ENCODE assay signal across 1 cellular context in the genomic region with DNA sequence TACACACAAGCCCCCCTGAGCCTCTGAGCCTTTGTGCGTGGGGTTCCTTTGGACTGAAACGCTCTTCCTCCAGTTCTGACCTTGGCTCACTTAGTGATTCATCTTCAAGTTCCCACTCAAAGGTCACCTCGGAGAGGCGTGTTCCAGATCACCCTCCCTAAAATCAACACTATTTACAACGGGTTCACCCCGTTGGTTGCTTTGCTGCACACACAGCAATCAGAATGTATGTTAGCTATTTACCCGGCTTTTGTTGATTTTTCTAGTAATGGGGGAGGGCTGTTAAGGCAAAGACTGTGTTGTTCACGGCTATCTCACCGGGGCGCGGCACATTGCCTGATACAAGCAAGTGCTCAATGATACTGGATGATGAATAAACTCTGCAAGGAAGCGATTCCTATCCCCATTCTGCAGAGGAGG.
A peak's percentile ranks its signal among the peaks of the same experiment; 100 is the strongest.
TF ChIP-seq lines count a peak whose summit lies in the region.

No MANE protein-coding gene starts in this region.

TF ChIP-seq in K562, 482 proteins besides CTCF, POLR2A, EP300 and RAD21:
- TF ChIP-seq CBFA2T3 (IDR thresholded peaks at IDR 0.05) (0 out of 2 replicates have a peak, but pooled peaks have one; percentile 17), HNRNPH1 (optimal IDR thresholded peaks at IDR 0.05; ENCODE audit: low read depth, low read length) (no peak)
